Comparison of ENCODE assay signal across 1 cellular context in genomic region chr19:49665301-49666119, GRCh38.
TF ChIP-seq lines count a peak whose summit lies in the region.

TSS of gene BCL2L12 (plus strand) at chr19:49665933. CDS start at chr19:49666693, 760 bp downstream.
TSS of gene IRF3 (minus strand) at chr19:49665857. CDS start at chr19:49664838, 1,019 bp downstream.

TF ChIP-seq in A549, 52 proteins besides CTCF, POLR2A, EP300 and RAD21 (continued from another document):
- TF ChIP-seq ELK1 (IDR thresholded peaks at IDR 0.05; ENCODE audit: low read depth, low read length): peak; percentile 99
- peak; percentile 58; the same call in 1 of the 2 replicates for TF ChIP-seq PHF8 (IDR thresholded peaks at IDR 0.05; ENCODE audit: borderline replicate concordance, low read depth)
- peak; percentile 23; the same call in 1 of the 2 replicates for TF ChIP-seq MAX (IDR thresholded peaks at IDR 0.05)
